ENCODE assay signal across 1 cellular context in genomic region chr6:109945091-109945490, GRCh38.
TF ChIP-seq lines count a peak whose summit lies in the region.

No MANE protein-coding gene starts in this region.

TF ChIP-seq in WTC11, 78 proteins besides CTCF, POLR2A, EP300 and RAD21 (continued from another document):
- no peak for TF ChIP-seq STAT6 (CRISPR knock-in tag; conservative IDR thresholded peaks at IDR 0.05; ENCODE audit: low read depth)
- TF ChIP-seq TEAD1 (CRISPR knock-in tag; IDR thresholded peaks at IDR 0.05), result no peak
- TF ChIP-seq MLX (CRISPR knock-in tag; IDR thresholded peaks at IDR 0.05), result no peak
- TF ChIP-seq ETV6 (CRISPR knock-in tag; IDR thresholded peaks at IDR 0.05), result no peak
